In the genomic region with DNA sequence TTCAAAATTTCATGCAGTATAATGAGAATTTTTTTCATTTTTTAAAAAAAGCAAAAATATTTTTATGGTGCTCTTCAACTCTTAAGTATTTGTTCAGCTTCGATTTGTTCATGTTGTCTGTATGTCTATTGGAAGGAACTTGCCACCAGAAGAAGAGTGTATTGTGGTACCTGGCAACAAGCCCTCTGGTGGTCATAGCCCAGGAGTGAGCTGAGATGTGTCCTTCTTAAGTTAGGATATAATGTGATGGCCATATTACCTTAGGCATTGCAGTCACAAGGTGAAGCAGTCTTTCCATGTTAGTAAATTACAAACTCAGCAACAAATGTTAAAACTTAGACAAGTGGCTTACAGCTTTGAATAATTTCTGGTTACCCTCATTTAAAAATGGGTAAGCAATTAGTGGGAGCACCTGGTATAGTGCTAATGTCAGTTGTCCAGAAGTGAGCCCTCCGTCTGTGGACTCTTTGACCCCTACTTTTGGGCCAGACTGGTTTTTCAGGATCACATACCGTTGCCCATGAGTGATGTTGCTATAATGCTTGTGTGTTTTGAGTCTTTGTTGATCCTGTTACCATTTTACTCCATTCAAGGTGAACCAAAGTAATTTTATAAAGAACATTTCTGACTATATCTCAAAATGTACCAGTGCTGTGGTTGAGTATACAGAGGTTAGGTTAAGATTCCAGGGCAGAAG, we compare ENCODE assay signal across 9 cellular contexts. TPM values are rescaled to one million over a fixed set of nuclear protein-coding genes. Genes with fewer than 3 reads are reported as not detected.
DNase-seq lines count a peak whose midpoint lies in the region; ATAC-seq and TF ChIP-seq lines count a peak whose summit lies in the region.
"Had no signal": no experiment of that assay in that cellular context is flagged by ENCODE, and none has a peak within 500 bp of the region (broad histone marks: within the 10 kb centered on the region; RNA-seq: fewer than 3 reads in every experiment).

No MANE protein-coding gene starts in this region.

- TF ChIP-seq CTCF in GM23338 (conservative IDR thresholded peaks at IDR 0.05; ENCODE audit: low read depth in 2 of 2) (peak; percentile 54 to 60), uterus (IDR thresholded peaks at IDR 0.05) (no peak), tibial artery (IDR thresholded peaks at IDR 0.05) (no peak)

- H3K9me3 Mint-ChIP-seq in GM23338, result no peaks in the 10 kb centered on the region

- peaks cover 15% of the 10 kb centered on the region for H4K20me1 ChIP-seq in GM23338 (replicated peaks; ENCODE audit: insufficient read depth)

- peaks cover 11% of the 10 kb centered on the region; the same call in 2 of the 3 replicates for H3K36me3 Mint-ChIP-seq in GM23338 (ENCODE audit: low read depth)

- peak; percentile 47 for DNase-seq in NCI-H748 (lab: John Stamatoyannopoulos, UW; ENCODE audit: unreplicated experiment)
- no peak for DNase-seq in NCI-H748 treated with DMSO at 0.1 percent for 48 hours (lab: John Stamatoyannopoulos, UW)
- peak; percentile 44 for DNase-seq in GM23338 (ENCODE audit: low spot score)
- DNase-seq in OCI-M1 (lab: John Stamatoyannopoulos, UW), result peak; percentile 41
- no peak for DNase-seq in left lobe of liver (ENCODE audit: low spot score)
- no peak for DNase-seq in uterus
- no peak for DNase-seq in head of caudate nucleus
- DNase-seq in tibial artery, result no peak

- H2AFZ ChIP-seq in GM23338, result no peak overlapping the region

- H3K27me3 Mint-ChIP-seq in GM23338 (ENCODE audit: insufficient read depth, low read depth, poor library complexity), result peaks cover 2% of the 10 kb centered on the region

- intact Hi-C loops in uterus (cut with DNase I; ENCODE audit: low total_unique reads) (no loop called here), head of caudate nucleus (cut with DNase I) (no loop called here), tibial artery (cut with DNase I; ENCODE audit: low total_unique reads) (no loop called here)

- no peak overlapping the region for H3K4me2 ChIP-seq in GM23338

- H3K4me3 ChIP-seq in GM23338, result no peak overlapping the region
- H3K4me3 ChIP-seq in uterus, result no peak overlapping the region
- no peak overlapping the region for H3K4me3 ChIP-seq in tibial artery

- H3K4me1 Mint-ChIP-seq in GM23338, result peaks cover 11% of the 10 kb centered on the region

- H3K36me3 ChIP-seq in GM23338 (ENCODE audit: insufficient read depth) (no peaks in the 10 kb centered on the region), uterus (no peaks in the 10 kb centered on the region), tibial artery (no peaks in the 10 kb centered on the region)

- ATAC-seq in GM23338 (peak; percentile 83), left lobe of liver (peak; percentile 6)

- H3K79me2 ChIP-seq in GM23338 (replicated peaks; ENCODE audit: insufficient read depth), result peaks cover 69% of the 10 kb centered on the region

- no peak for TF ChIP-seq POLR2A in uterus (IDR thresholded peaks at IDR 0.05)

- H3K4me1 ChIP-seq in GM23338 (ENCODE audit: insufficient read depth) (peaks cover 5% of the 10 kb centered on the region; the same call in 1 of the 2 replicates), uterus (no peaks in the 10 kb centered on the region), tibial artery (peaks cover 3 to 51% (median 28%) of the 10 kb centered on the region in 4 donors)

- H3F3A ChIP-seq in GM23338 (replicated peaks; ENCODE audit: low read depth), result no peaks in the 10 kb centered on the region

- H3K4me3 Mint-ChIP-seq in GM23338, result no peak overlapping the region

- H3K27ac Mint-ChIP-seq in GM23338, result no peak overlapping the region; the same call in 1 of the 2 replicates

- H3K9me3 ChIP-seq in uterus (no peaks in the 10 kb centered on the region), tibial artery (no peaks in the 10 kb centered on the region)

- no peaks in the 10 kb centered on the region for H3K27me3 ChIP-seq in GM23338 (ENCODE audit: insufficient read depth)
- H3K27me3 ChIP-seq in uterus, result no peaks in the 10 kb centered on the region
- H3K27me3 ChIP-seq in tibial artery, result no peaks in the 10 kb centered on the region

- peaks cover 12% of the 10 kb centered on the region for H3K9me2 ChIP-seq in GM23338 (ENCODE audit: insufficient read depth)

- no peak overlapping the region for H3K27ac ChIP-seq in GM23338 (ENCODE audit: low read depth)
- no peak overlapping the region for H3K27ac ChIP-seq in uterus
- H3K27ac ChIP-seq in tibial artery, result no peak overlapping the region
- H3K27ac ChIP-seq: C4-2B had no signal

TF ChIP-seq in GM23338, 12 proteins besides CTCF, POLR2A, EP300 and RAD21 (continues in another document):
- no peak for TF ChIP-seq CREB1 (CRISPR knock-in tag; IDR thresholded peaks at IDR 0.05; ENCODE audit: low read depth)
- TF ChIP-seq, protein P1, sequence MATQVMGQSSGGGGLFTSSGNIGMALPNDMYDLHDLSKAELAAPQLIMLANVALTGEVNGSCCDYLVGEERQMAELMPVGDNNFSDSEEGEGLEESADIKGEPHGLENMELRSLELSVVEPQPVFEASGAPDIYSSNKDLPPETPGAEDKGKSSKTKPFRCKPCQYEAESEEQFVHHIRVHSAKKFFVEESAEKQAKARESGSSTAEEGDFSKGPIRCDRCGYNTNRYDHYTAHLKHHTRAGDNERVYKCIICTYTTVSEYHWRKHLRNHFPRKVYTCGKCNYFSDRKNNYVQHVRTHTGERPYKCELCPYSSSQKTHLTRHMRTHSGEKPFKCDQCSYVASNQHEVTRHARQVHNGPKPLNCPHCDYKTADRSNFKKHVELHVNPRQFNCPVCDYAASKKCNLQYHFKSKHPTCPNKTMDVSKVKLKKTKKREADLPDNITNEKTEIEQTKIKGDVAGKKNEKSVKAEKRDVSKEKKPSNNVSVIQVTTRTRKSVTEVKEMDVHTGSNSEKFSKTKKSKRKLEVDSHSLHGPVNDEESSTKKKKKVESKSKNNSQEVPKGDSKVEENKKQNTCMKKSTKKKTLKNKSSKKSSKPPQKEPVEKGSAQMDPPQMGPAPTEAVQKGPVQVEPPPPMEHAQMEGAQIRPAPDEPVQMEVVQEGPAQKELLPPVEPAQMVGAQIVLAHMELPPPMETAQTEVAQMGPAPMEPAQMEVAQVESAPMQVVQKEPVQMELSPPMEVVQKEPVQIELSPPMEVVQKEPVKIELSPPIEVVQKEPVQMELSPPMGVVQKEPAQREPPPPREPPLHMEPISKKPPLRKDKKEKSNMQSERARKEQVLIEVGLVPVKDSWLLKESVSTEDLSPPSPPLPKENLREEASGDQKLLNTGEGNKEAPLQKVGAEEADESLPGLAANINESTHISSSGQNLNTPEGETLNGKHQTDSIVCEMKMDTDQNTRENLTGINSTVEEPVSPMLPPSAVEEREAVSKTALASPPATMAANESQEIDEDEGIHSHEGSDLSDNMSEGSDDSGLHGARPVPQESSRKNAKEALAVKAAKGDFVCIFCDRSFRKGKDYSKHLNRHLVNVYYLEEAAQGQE (IDR thresholded peaks at IDR 0.05; ENCODE audit: unreplicated experiment), result no peak
- no peak for TF ChIP-seq ZNF331 (CRISPR knock-in tag; IDR thresholded peaks at IDR 0.05; ENCODE audit: low read depth)
- TF ChIP-seq EZH2 (IDR thresholded peaks at IDR 0.05; ENCODE audit: low read depth, unreplicated experiment), result no peak
- no peak for TF ChIP-seq STAT1 (IDR thresholded peaks at IDR 0.05; ENCODE audit: unreplicated experiment)
- no peak for TF ChIP-seq EZH2phosphoT487 (IDR thresholded peaks at IDR 0.05; ENCODE audit: unreplicated experiment)
- TF ChIP-seq POLR2AphosphoS5 (IDR thresholded peaks at IDR 0.05; ENCODE audit: low read depth), result no peak
- no peak for TF ChIP-seq ZNF114 (CRISPR knock-in tag; IDR thresholded peaks at IDR 0.05)
- TF ChIP-seq JUNB (IDR thresholded peaks at IDR 0.05; ENCODE audit: unreplicated experiment), result no peak

RNA-seq across cellular contexts. Expression of a gene that starts 57.4 kb away (rescaled TPM):
- 60.4 and 70.6 TPM in 2 replicates for total RNA-seq in GM23338 (2014; rRNA removed; shearing (Covaris generic))
- 20.0 and 26.4 TPM in 2 replicates for polyA plus RNA-seq in GM23338 (2016; fragmentation: Nextera tagmentation; extraction: Ambion mirVana)
- total RNA-seq in left lobe of liver, result 195 TPM
- total RNA-seq in uterus, result 100 to 1,000 TPM in 1 of 4 donors, 10 to 100 TPM in 3; 10.3 to 169 (median 29.5) TPM

Comparison
In these comparisons a context has a peak if more than half of its experiments do, and no peak if none do; other contexts are left out.
1. DNase-seq: peak in NCI-H748 (single experiment), GM23338 (single experiment) and OCI-M1 (single experiment); none in NCI-H748 treated with DMSO at 0.1 percent for 48 hours (single experiment), left lobe of liver (single experiment), uterus (0 of 2), head of caudate nucleus (0 of 42) and tibial artery (0 of 2).
2. CTCF ChIP-seq: peak in GM23338 (2 of 2); none in uterus (0 of 4) and tibial artery (0 of 2).